ENCODE assay signal across 8 cellular contexts in genomic region chr2:37653805-37654378, GRCh38. TPM values are rescaled to one million over a fixed set of nuclear protein-coding genes. Genes with fewer than 3 reads are reported as not detected.
DNase-seq lines count a peak whose midpoint lies in the region; ATAC-seq and TF ChIP-seq lines count a peak whose summit lies in the region.

No MANE protein-coding gene starts in this region.

- TF ChIP-seq CTCF in C4-2B (conservative IDR thresholded peaks at IDR 0.05): no peak
- TF ChIP-seq CTCF in SU-DHL-6 (IDR thresholded peaks at IDR 0.05; ENCODE audit: insufficient read depth, low read length, poor library complexity, severe bottlenecking): no peak

- ATAC-seq in HG03196 (IDR thresholded peaks at IDR 0.05; ENCODE audit: unreplicated experiment) (peak; percentile 45), Right ventricle myocardium inferior (peak; percentile 84)

- H3K27me3 ChIP-seq in SU-DHL-6 (ENCODE audit: low read length): no peaks in the 10 kb centered on the region

- in situ Hi-C loops in GM18951 (cut with MboI; ENCODE audit: low sequenced_read_pairs, unreplicated experiment): no loop called here

- H3K27ac ChIP-seq in C4-2B (peak overlapping the region; percentile 22; the same call in 1 of the 2 replicates), SU-DHL-6 (ENCODE audit: low read depth, low read length) (peak overlapping the region; percentile 93), skin epidermis (peak overlapping the region in 17 of 21 experiments; percentile 6 to 84 (median 64))

- peak overlapping the region; percentile 55 for H2AFZ ChIP-seq in SU-DHL-6 (ENCODE audit: low read depth, low read length, severe bottlenecking)

- no peaks in the 10 kb centered on the region for H4K20me1 ChIP-seq in SU-DHL-6 (ENCODE audit: low read depth, low read length)

- intact Hi-C loops in Right ventricle myocardium inferior (cut with DNase I): loop anchor here (5.0 kb wide), 4 partner anchors 67 to 223 kb away; no protein-coding TSS in a partner anchor

- H3K4me2 ChIP-seq in SU-DHL-6 (ENCODE audit: low read depth, low read length, poor library complexity, severe bottlenecking): peak overlapping the region; percentile 95

- no peaks in the 10 kb centered on the region for H3K9me2 ChIP-seq in SU-DHL-6 (replicated peaks; ENCODE audit: insufficient read depth, low read length)

- H3K4me3 ChIP-seq in SU-DHL-6 (ENCODE audit: insufficient read depth, low read length, poor library complexity, severe bottlenecking): peak overlapping the region; percentile 48
- no peak overlapping the region for H3K4me3 ChIP-seq in skin epidermis

- H3K79me2 ChIP-seq in SU-DHL-6 (ENCODE audit: insufficient read depth, low read length): peaks cover 56% of the 10 kb centered on the region

- DNase-seq in Right ventricle myocardium inferior (ENCODE audit: missing footprints) (peak; percentile 76), midbrain (lab: John Stamatoyannopoulos, UW) (no peak), amniotic stem cell (lab: John Stamatoyannopoulos, UW) (no peak)

- no peaks in the 10 kb centered on the region for H3K9me3 ChIP-seq in SU-DHL-6 (ENCODE audit: insufficient read depth, low read length)

- peaks cover 33% of the 10 kb centered on the region for H3F3A ChIP-seq in SU-DHL-6 (ENCODE audit: insufficient read depth)

- TF ChIP-seq POLR2A in GM18951 (IDR thresholded peaks at IDR 0.05; ENCODE audit: extremely low read depth, insufficient read depth, insufficient read length): peak; percentile 58

- no peaks in the 10 kb centered on the region for H3K36me3 ChIP-seq in SU-DHL-6 (ENCODE audit: low read length)

- peak overlapping the region; percentile 54 for H3K9ac ChIP-seq in SU-DHL-6 (ENCODE audit: low read length)

RNA-seq across cellular contexts. Expression of gene CDC42EP3, which starts 17.6 kb away (rescaled TPM):
- 91.3 TPM for total RNA-seq in Right ventricle myocardium inferior

Comparison
In these comparisons a context has a peak if more than half of its experiments do, and no peak if none do; other contexts are left out.
1. H3K27ac ChIP-seq: peak in every context shown above with its lines; median percentile 93 in SU-DHL-6; 64 in skin epidermis; 22 in C4-2B.